In the genomic region with DNA sequence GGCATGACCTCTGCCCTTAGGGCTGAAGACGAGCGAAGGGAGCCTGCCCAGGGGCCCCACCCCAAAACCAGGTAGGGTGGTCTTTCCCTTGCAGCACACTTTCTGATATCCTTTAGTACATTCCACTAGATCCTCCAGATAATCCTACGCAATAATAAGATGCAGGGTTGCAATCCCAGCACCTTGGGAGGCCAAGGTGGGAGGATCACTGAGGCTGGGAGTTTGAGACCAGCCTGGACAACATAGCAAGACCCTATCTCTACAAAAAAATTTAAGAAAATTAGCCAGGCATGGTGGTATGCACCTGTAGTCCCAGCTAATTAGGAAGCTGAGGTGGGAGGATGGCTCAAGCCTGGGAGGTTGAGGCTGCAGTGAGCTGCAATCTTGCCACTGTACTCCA, we compare ENCODE assay signal across 2 cellular contexts.
TF ChIP-seq lines count a peak whose summit lies in the region.

No MANE protein-coding gene starts in this region.

TF ChIP-seq in A549, 52 proteins besides CTCF, POLR2A, EP300 and RAD21:
- TF ChIP-seq ESRRA (IDR thresholded peaks at IDR 0.05; ENCODE audit: borderline replicate concordance, low read length): no peak
- TF ChIP-seq HEYL (CRISPR knock-in tag; IDR thresholded peaks at IDR 0.05): no peak
- no peak for TF ChIP-seq EHMT2 (IDR thresholded peaks at IDR 0.05; ENCODE audit: low read depth)
- TF ChIP-seq, protein P1, sequence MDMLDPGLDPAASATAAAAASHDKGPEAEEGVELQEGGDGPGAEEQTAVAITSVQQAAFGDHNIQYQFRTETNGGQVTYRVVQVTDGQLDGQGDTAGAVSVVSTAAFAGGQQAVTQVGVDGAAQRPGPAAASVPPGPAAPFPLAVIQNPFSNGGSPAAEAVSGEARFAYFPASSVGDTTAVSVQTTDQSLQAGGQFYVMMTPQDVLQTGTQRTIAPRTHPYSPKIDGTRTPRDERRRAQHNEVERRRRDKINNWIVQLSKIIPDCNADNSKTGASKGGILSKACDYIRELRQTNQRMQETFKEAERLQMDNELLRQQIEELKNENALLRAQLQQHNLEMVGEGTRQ (IDR thresholded peaks at IDR 0.05): no peak
- no peak for TF ChIP-seq TP53 (CRISPR knock-in tag; IDR thresholded peaks at IDR 0.05)
- no peak for TF ChIP-seq NPAS2 (CRISPR knock-in tag; IDR thresholded peaks at IDR 0.05; ENCODE audit: borderline replicate concordance)
- TF ChIP-seq EHF (CRISPR knock-in tag; IDR thresholded peaks at IDR 0.05): no peak
- TF ChIP-seq PHF8 (IDR thresholded peaks at IDR 0.05; ENCODE audit: borderline replicate concordance, low read depth): no peak
- no peak for TF ChIP-seq CBX8 (IDR thresholded peaks at IDR 0.05)
- no peak for TF ChIP-seq KDM1A (IDR thresholded peaks at IDR 0.05; ENCODE audit: low read depth)
- no peak for TF ChIP-seq ZNF302 (CRISPR knock-in tag; IDR thresholded peaks at IDR 0.05)
- TF ChIP-seq ZSCAN20 (CRISPR knock-in tag; IDR thresholded peaks at IDR 0.05): no peak
- TF ChIP-seq, protein P2, sequence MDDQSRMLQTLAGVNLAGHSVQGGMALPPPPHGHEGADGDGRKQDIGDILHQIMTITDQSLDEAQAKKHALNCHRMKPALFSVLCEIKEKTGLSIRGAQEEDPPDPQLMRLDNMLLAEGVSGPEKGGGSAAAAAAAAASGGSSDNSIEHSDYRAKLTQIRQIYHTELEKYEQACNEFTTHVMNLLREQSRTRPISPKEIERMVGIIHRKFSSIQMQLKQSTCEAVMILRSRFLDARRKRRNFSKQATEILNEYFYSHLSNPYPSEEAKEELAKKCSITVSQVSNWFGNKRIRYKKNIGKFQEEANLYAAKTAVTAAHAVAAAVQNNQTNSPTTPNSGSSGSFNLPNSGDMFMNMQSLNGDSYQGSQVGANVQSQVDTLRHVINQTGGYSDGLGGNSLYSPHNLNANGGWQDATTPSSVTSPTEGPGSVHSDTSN (IDR thresholded peaks at IDR 0.05): no peak
- TF ChIP-seq JUNB (IDR thresholded peaks at IDR 0.05): no peak
- no peak for TF ChIP-seq RNF2 (IDR thresholded peaks at IDR 0.05; ENCODE audit: borderline replicate concordance, low read depth)
- no peak for TF ChIP-seq NR3C1 (IDR thresholded peaks at IDR 0.05)
- no peak for TF ChIP-seq CEBPB (IDR thresholded peaks at IDR 0.05)
- TF ChIP-seq NFE2L2 (conservative IDR thresholded peaks at IDR 0.05; ENCODE audit: low read length): no peak

TF ChIP-seq in H1, 55 proteins besides CTCF, POLR2A, EP300 and RAD21:
- peak; percentile 62; the same call in 1 of the 2 replicates for TF ChIP-seq KDM1A (IDR thresholded peaks at IDR 0.05; ENCODE audit: borderline replicate concordance, low read length)
- TF ChIP-seq RXRA (IDR thresholded peaks at IDR 0.05; ENCODE audit: insufficient read depth, low read depth, low read length): no peak
